ENCODE assay signal across 11 cellular contexts in the genomic region with DNA sequence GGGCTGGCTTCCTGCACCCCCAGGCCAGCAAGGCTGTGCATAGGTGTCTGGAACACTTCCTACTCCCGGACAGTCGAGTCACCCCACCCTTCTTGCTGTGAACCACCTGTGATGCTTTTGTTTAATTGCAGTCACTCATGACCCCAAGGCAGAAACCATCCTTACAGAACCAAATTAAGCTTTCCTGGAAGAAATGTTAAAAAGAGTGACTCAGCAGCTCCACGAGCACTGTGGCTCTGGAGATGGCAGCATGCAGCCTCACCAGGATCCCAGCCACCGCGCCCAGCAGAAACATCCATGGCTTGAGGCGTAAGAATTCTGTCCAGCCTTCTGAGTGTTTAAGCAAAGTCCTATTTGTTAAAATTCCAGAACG. TPM values are rescaled to one million over a fixed set of nuclear protein-coding genes. Genes with fewer than 3 reads are reported as not detected.
A peak's percentile ranks its signal among the peaks of the same experiment; 100 is the strongest.
DNase-seq lines count a peak whose midpoint lies in the region; TF ChIP-seq lines count a peak whose summit lies in the region.
"Had no signal": no experiment of that assay in that cellular context is flagged by ENCODE, and none has a peak within 500 bp of the region (broad histone marks: within the 10 kb centered on the region; RNA-seq: fewer than 3 reads in every experiment).

No MANE protein-coding gene starts in this region.

- no peaks in the 10 kb centered on the region for H3K27me3 Mint-ChIP-seq in osteocyte (ENCODE audit: unreplicated experiment)
- H3K27me3 Mint-ChIP-seq in chondrocyte (ENCODE audit: low read depth), result no peaks in the 10 kb centered on the region
- H3K27me3 Mint-ChIP-seq in activated naive CD4-positive, alpha-beta T cell treated with anti-CD3 and anti-CD28 coated beads, Interleukin-2, amount 10 ng/mL, durations not matched to agents 7 days and 5 days, result no peaks in the 10 kb centered on the region
- H3K27me3 Mint-ChIP-seq: activated naive CD4-positive, alpha-beta T cell treated with anti-CD3 and anti-CD28 coated beads, Interleukin-2, amount 50 U/mL, for 24 hours had no signal

- H3K27ac Mint-ChIP-seq in osteocyte (ENCODE audit: unreplicated experiment), result peak overlapping the region; percentile 71
- no peak overlapping the region for H3K27ac Mint-ChIP-seq in chondrocyte (ENCODE audit: unreplicated experiment)
- no peak overlapping the region for H3K27ac Mint-ChIP-seq in activated naive CD4-positive, alpha-beta T cell treated with anti-CD3 and anti-CD28 coated beads, Interleukin-2, amount 10 ng/mL, durations not matched to agents 7 days and 5 days
- H3K27ac Mint-ChIP-seq: activated naive CD4-positive, alpha-beta T cell treated with anti-CD3 and anti-CD28 coated beads, Interleukin-2, amount 50 U/mL, for 24 hours had no signal

- 0 out of 2 replicates have a peak, but pooled peaks have one; percentile 1 for TF ChIP-seq RAD21 in Ishikawa (IDR thresholded peaks at IDR 0.05; ENCODE audit: low read depth)

- H3K9me3 Mint-ChIP-seq in osteocyte (ENCODE audit: unreplicated experiment) (no peaks in the 10 kb centered on the region), chondrocyte (ENCODE audit: low read depth) (no peaks in the 10 kb centered on the region)
- H3K9me3 Mint-ChIP-seq in activated naive CD4-positive, alpha-beta T cell treated with anti-CD3 and anti-CD28 coated beads, Interleukin-2, amount 10 ng/mL, durations not matched to agents 7 days and 5 days, result no peaks in the 10 kb centered on the region
- H3K9me3 Mint-ChIP-seq: activated naive CD4-positive, alpha-beta T cell treated with anti-CD3 and anti-CD28 coated beads, Interleukin-2, amount 50 U/mL, for 24 hours had no signal

- H3K4me1 Mint-ChIP-seq in osteocyte (ENCODE audit: unreplicated experiment) (peaks cover 49% of the 10 kb centered on the region), chondrocyte (ENCODE audit: low read depth) (peaks cover 42% of the 10 kb centered on the region)
- peaks cover 95% of the 10 kb centered on the region for H3K4me1 Mint-ChIP-seq in activated naive CD4-positive, alpha-beta T cell treated with anti-CD3 and anti-CD28 coated beads, Interleukin-2, amount 10 ng/mL, durations not matched to agents 7 days and 5 days

- peaks cover 37% of the 10 kb centered on the region for H3K36me3 Mint-ChIP-seq in osteocyte (ENCODE audit: unreplicated experiment)
- H3K36me3 Mint-ChIP-seq in chondrocyte (ENCODE audit: low read depth), result peaks cover 22% of the 10 kb centered on the region
- peaks cover 54% of the 10 kb centered on the region for H3K36me3 Mint-ChIP-seq in activated naive CD4-positive, alpha-beta T cell treated with anti-CD3 and anti-CD28 coated beads, Interleukin-2, amount 10 ng/mL, durations not matched to agents 7 days and 5 days

- TF ChIP-seq CTCF in osteocyte (IDR thresholded peaks at IDR 0.05) (no peak), chondrocyte (IDR thresholded peaks at IDR 0.05) (no peak)

- CTCF ChIA-PET in activated naive CD4-positive, alpha-beta T cell treated with anti-CD3 and anti-CD28 coated beads, Interleukin-2, amount 10 ng/mL, durations not matched to agents 7 days and 5 days (lab: Charles Lee), result interaction anchor here (0.9 to 2.3 kb wide), 4 partner anchors 184 to 318 kb away, joined by 3 to 13 read pairs (median 6); partner anchors contain the start of gene ARF1

- H3K4me3 Mint-ChIP-seq in osteocyte (ENCODE audit: unreplicated experiment) (no peak overlapping the region), chondrocyte (ENCODE audit: unreplicated experiment) (no peak overlapping the region)
- H3K4me3 Mint-ChIP-seq in activated naive CD4-positive, alpha-beta T cell treated with anti-CD3 and anti-CD28 coated beads, Interleukin-2, amount 10 ng/mL, durations not matched to agents 7 days and 5 days, result no peak overlapping the region
- H3K4me3 Mint-ChIP-seq: activated naive CD4-positive, alpha-beta T cell treated with anti-CD3 and anti-CD28 coated beads, Interleukin-2, amount 50 U/mL, for 24 hours had no signal

- TF ChIP-seq EP300 in Ishikawa (IDR thresholded peaks at IDR 0.05; ENCODE audit: borderline replicate concordance), result peak; percentile 98

- DNase-seq in DMS79 treated with DMSO at 0.1 percent for 48 hours (lab: John Stamatoyannopoulos, UW) (peak; percentile 4), DMS79 (lab: John Stamatoyannopoulos, UW) (no peak), dedifferentiated amniotic fluid mesenchymal stem cell (ENCODE audit: extremely low spot score) (peak; percentile 74), osteocyte (ENCODE audit: extremely low spot score, unreplicated experiment) (no peak), OCI-M2 (lab: John Stamatoyannopoulos, UW; ENCODE audit: unreplicated experiment) (no peak), chondrocyte (ENCODE audit: low spot score) (no peak)
- DNase-seq in activated naive CD4-positive, alpha-beta T cell treated with anti-CD3 and anti-CD28 coated beads, Interleukin-2, amount 10 ng/mL, durations not matched to agents 7 days and 5 days, result no peak
- DNase-seq: 8988T, hippocampal formation had no signal

TF ChIP-seq in Ishikawa, 13 proteins besides CTCF, POLR2A, EP300 and RAD21:
- no peak for TF ChIP-seq CEBPB (IDR thresholded peaks at IDR 0.05)
- TF ChIP-seq NFIC (IDR thresholded peaks at IDR 0.05), result peak; percentile 81
- TF ChIP-seq USF1 (IDR thresholded peaks at IDR 0.05), result no peak
- peak; percentile 98 for TF ChIP-seq TCF12 (IDR thresholded peaks at IDR 0.05; ENCODE audit: low read depth)
- TF ChIP-seq, protein P1, sequence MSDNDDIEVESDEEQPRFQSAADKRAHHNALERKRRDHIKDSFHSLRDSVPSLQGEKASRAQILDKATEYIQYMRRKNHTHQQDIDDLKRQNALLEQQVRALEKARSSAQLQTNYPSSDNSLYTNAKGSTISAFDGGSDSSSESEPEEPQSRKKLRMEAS (IDR thresholded peaks at IDR 0.05), result no peak
- peak; percentile 63 for TF ChIP-seq TEAD4 (IDR thresholded peaks at IDR 0.05)
- peak; percentile 93 for TF ChIP-seq FOXM1 (IDR thresholded peaks at IDR 0.05; ENCODE audit: borderline replicate concordance, low read depth)

RNA-seq across cellular contexts. Expression of gene SNAP47, which starts 28.8 kb away (rescaled TPM):
- 28.6 and 29.6 TPM in 2 replicates for total RNA-seq in osteocyte
- 22.5 to 30.9 TPM (median 23.5 TPM) in 3 replicates for total RNA-seq in chondrocyte

RNA-seq across cellular contexts. Expression of gene JMJD4, which starts 28.9 kb away (rescaled TPM):
- total RNA-seq in osteocyte, result 18.2 and 20.7 TPM in 2 replicates
- 15.0 to 24.2 TPM (median 17.8 TPM) in 3 replicates for total RNA-seq in chondrocyte

RNA-seq across cellular contexts. Expression of gene PRSS38, which starts 51.5 kb away (rescaled TPM):
- not detected in 2 replicates for total RNA-seq in osteocyte
- not detected in 3 replicates for total RNA-seq in chondrocyte

Comparison
In these comparisons a context has a peak if more than half of its experiments do, and no peak if none do; other contexts are left out.
1. DNase-seq: peak in DMS79 treated with DMSO at 0.1 percent for 48 hours (single experiment) and dedifferentiated amniotic fluid mesenchymal stem cell (single experiment); none in DMS79 (single experiment), osteocyte (single experiment), OCI-M2 (single experiment), chondrocyte (single experiment) and activated naive CD4-positive, alpha-beta T cell treated with anti-CD3 and anti-CD28 coated beads, Interleukin-2, amount 10 ng/mL, durations not matched to agents 7 days and 5 days (single experiment).